Comparison of ENCODE assay signal across 8 cellular contexts in the genomic region with DNA sequence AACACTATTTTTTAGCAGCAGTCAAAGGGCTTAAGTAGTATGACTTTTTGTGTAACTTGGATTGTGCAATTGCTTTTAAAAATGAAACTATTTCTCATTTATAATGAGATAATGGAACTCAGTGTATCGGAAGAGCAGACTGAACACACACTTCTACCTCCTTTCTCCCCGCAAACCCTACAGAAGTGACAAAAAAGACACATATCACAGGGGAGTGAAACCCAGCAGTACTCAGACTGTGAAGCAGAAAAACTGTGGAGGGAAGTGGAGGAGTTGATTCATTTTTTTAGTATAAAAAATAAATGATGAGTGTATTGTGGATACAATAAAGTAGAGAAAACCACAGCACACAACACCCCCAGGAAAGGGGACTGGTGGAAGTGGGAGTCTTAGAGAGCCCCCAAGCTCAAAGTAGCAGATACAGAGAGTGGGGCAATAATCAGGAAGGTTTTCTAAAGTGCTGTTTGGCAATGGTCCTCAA. TPM values are rescaled to one million over a fixed set of nuclear protein-coding genes. Genes with fewer than 3 reads are reported as not detected.
DNase-seq lines count a peak whose midpoint lies in the region; ATAC-seq and TF ChIP-seq lines count a peak whose summit lies in the region.

No MANE protein-coding gene starts in this region.

- H4K20me1 ChIP-seq in mammary epithelial cell (ENCODE audit: insufficient read depth, low read length) (no peaks in the 10 kb centered on the region), osteoblast (ENCODE audit: insufficient read depth, low read length) (no peaks in the 10 kb centered on the region)

- TF ChIP-seq CTCF in mammary epithelial cell (conservative IDR thresholded peaks at IDR 0.05 in 1 of 2, IDR thresholded peaks at IDR 0.05 in 1 of 2; ENCODE audit: extremely low read depth in 1 of 2, insufficient read depth in 1 of 2, low read depth in 1 of 2, low read length in 2 of 2) = no peak
- no peak for TF ChIP-seq CTCF in osteoblast (IDR thresholded peaks at IDR 0.05; ENCODE audit: extremely low read depth, low read depth, low read length)
- TF ChIP-seq CTCF in WERI-Rb-1 (IDR thresholded peaks at IDR 0.05; ENCODE audit: low read depth, low read length) = no peak

- H3K4me1 ChIP-seq in mammary epithelial cell (ENCODE audit: insufficient read depth, low read length) (peaks cover 42% of the 10 kb centered on the region), osteoblast (ENCODE audit: insufficient read depth, low read length) (peaks cover 44% of the 10 kb centered on the region)

- CTCF ChIA-PET in mammary epithelial cell (lab: Charles Lee; ENCODE audit: low non-redundant PET) = interaction anchor here (0.7 kb wide), 1 partner anchor 168 kb away, joined by 6 read pairs; no protein-coding TSS in a partner anchor

- dilution Hi-C loops in mammary epithelial cell (cut with HindIII; ENCODE audit: low sequenced_read_pairs) = loop anchor here (5.0 kb wide), 1 partner anchor 89 kb away; no protein-coding TSS in a partner anchor

- peak overlapping the region; percentile 37 for H3K9ac ChIP-seq in mammary epithelial cell (ENCODE audit: insufficient read depth, low read length)

- peak overlapping the region; percentile 39 for H3K27ac ChIP-seq in mammary epithelial cell (ENCODE audit: insufficient read depth, low read depth, low read length)
- H3K27ac ChIP-seq in osteoblast (ENCODE audit: low read depth, low read length) = peak overlapping the region; percentile 43
- no peak overlapping the region for H3K27ac ChIP-seq in WERI-Rb-1

- H3K4me2 ChIP-seq in mammary epithelial cell (ENCODE audit: insufficient read depth, low read depth, low read length) = peak overlapping the region; percentile 72
- peak overlapping the region; percentile 58 for H3K4me2 ChIP-seq in osteoblast (ENCODE audit: insufficient read depth, low read length)

- no TSS peak for BruUV-seq in mammary epithelial cell (replicated peaks; lab: Mats Ljungman, UMichigan)

- no peak for DNase-seq in mammary epithelial cell
- no peak for DNase-seq in osteoblast (ENCODE audit: insufficient read length, low spot score, missing footprints)
- DNase-seq in WERI-Rb-1 = no peak
- no peak for DNase-seq in MG63
- no peak for DNase-seq in HUDEP-2 (lab: John Stamatoyannopoulos, UW; ENCODE audit: unreplicated experiment in 76 of 76)
- no peak for DNase-seq in activated gamma-delta T cell treated with Interleukin-2 at 50 U/mL for 16 hours

- peak; percentile 60 for ATAC-seq in GM18502 (IDR thresholded peaks at IDR 0.05; ENCODE audit: poor library complexity, unreplicated experiment)
- peak; percentile 42 for ATAC-seq in HG03108 (IDR thresholded peaks at IDR 0.05; ENCODE audit: unreplicated experiment)

- H3K79me2 ChIP-seq in mammary epithelial cell (ENCODE audit: insufficient read depth, low read length) (peaks cover 6% of the 10 kb centered on the region), osteoblast (ENCODE audit: insufficient read depth, low read length) (peaks cover 12% of the 10 kb centered on the region)

- WGBS in mammary epithelial cell (ENCODE audit: low coverage, missing lambda C conversion rate) = 35% methylated on average over 2 of the region's 2 CpGs

- H3K9me3 ChIP-seq in mammary epithelial cell (replicated peaks; ENCODE audit: insufficient read depth, low read length) (no peaks in the 10 kb centered on the region), osteoblast (ENCODE audit: low read depth, low read length) (no peaks in the 10 kb centered on the region), WERI-Rb-1 (ENCODE audit: severe bottlenecking) (no peaks in the 10 kb centered on the region), MG63 (no peaks in the 10 kb centered on the region)

- H3K4me3 ChIP-seq in mammary epithelial cell (replicated peaks in 1 of 3; ENCODE audit: insufficient read depth in 1 of 3, low read depth in 2 of 3, low read length in 3 of 3) (no peak overlapping the region), osteoblast (ENCODE audit: insufficient read depth, low read length) (no peak overlapping the region), WERI-Rb-1 (ENCODE audit: low read depth, low read length) (no peak overlapping the region), MG63 (no peak overlapping the region)

- no peak overlapping the region for H2AFZ ChIP-seq in mammary epithelial cell (ENCODE audit: low read depth, low read length)
- peak overlapping the region; percentile 0 for H2AFZ ChIP-seq in osteoblast (ENCODE audit: low read length)

- H3K36me3 ChIP-seq in mammary epithelial cell (ENCODE audit: insufficient read depth, low read length) = no peaks in the 10 kb centered on the region
- H3K36me3 ChIP-seq in osteoblast (ENCODE audit: insufficient read depth, low read length) = peaks cover 5% of the 10 kb centered on the region
- no peaks in the 10 kb centered on the region for H3K36me3 ChIP-seq in WERI-Rb-1
- H3K36me3 ChIP-seq in MG63 = peaks cover 10% of the 10 kb centered on the region

- in situ Hi-C loops in mammary epithelial cell (cut with MboI; ENCODE audit: low sequenced_read_pairs in 2 of 2) = no loop called here

- intact Hi-C loops in mammary epithelial cell (cut with micrococcal nuclease) = no loop called here

- H3K27me3 ChIP-seq in mammary epithelial cell (ENCODE audit: insufficient read depth, low read length) = no peaks in the 10 kb centered on the region
- H3K27me3 ChIP-seq in osteoblast (ENCODE audit: insufficient read depth, low read length) = no peaks in the 10 kb centered on the region
- H3K27me3 ChIP-seq in WERI-Rb-1 (ENCODE audit: insufficient read depth, low read depth, severe bottlenecking) = no peaks in the 10 kb centered on the region
- no peaks in the 10 kb centered on the region for H3K27me3 ChIP-seq in MG63

RNA-seq across cellular contexts. Expression of a gene that starts 9.7 kb away (rescaled TPM):
- total RNA-seq in mammary epithelial cell (10 to 100 TPM in 1 of 2 donors, 1 to 10 TPM in 1; 7.9 to 17.2 TPM), osteoblast (11.9 and 14.7 TPM in 2 replicates)
- polyA plus RNA-seq in mammary epithelial cell = 2.9 TPM
- 1.0 TPM for polyA minus RNA-seq in mammary epithelial cell
- total RNA-seq in MG63 (2014; rRNA removed; shearing (Covaris generic); ENCODE audit: low replicate concordance) = not detected in 2 replicates
